ENCODE assay signal across 16 cellular contexts in genomic region chr12:15256760-15257159, GRCh38. TPM values are rescaled to one million over a fixed set of nuclear protein-coding genes. Genes with fewer than 3 reads are reported as not detected.
DNase-seq lines count a peak whose midpoint lies in the region; ATAC-seq and TF ChIP-seq lines count a peak whose summit lies in the region.
"Had no signal": no experiment of that assay in that cellular context is flagged by ENCODE, and none has a peak within 500 bp of the region (broad histone marks: within the 10 kb centered on the region; RNA-seq: fewer than 3 reads in every experiment).

No MANE protein-coding gene starts in this region.

- no peaks in the 10 kb centered on the region for H3K36me3 Mint-ChIP-seq in activated CD4-positive, alpha-beta T cell treated with anti-CD3 and anti-CD28 coated beads, Interleukin-2, amount 10 ng/mL, durations not matched to agents 7 days and 5 days (ENCODE audit: low read depth)
- H3K36me3 Mint-ChIP-seq: T-cell had no signal

- POLR2A ChIA-PET in activated CD4-positive, alpha-beta T cell treated with anti-CD3 and anti-CD28 coated beads, Interleukin-2, amount 10 ng/mL, durations not matched to agents 7 days and 5 days (lab: Charles Lee) = no interaction called here

- in situ Hi-C loops in gastrocnemius medialis (cut with MboI; ENCODE audit: low sequenced_read_pairs in 4 of 4) = loop anchor here in 2 of 4 donors (25.0 kb wide), 2 partner anchors 419 to 631 kb away; partner anchors contain the start of genes ART4 (in 1 of the 2) and STRAP (in 1 of the 2)

- no peaks in the 10 kb centered on the region for H3K27me3 ChIP-seq in gastrocnemius medialis
- peaks cover 0 to 2% (median 0%) of the 10 kb centered on the region in 3 donors for H3K27me3 ChIP-seq in stomach
- H3K27me3 ChIP-seq: BLaER1, ovary had no signal

- H3K4me1 Mint-ChIP-seq in activated CD4-positive, alpha-beta T cell treated with anti-CD3 and anti-CD28 coated beads, Interleukin-2, amount 10 ng/mL, durations not matched to agents 7 days and 5 days = no peaks in the 10 kb centered on the region
- H3K4me1 Mint-ChIP-seq: T-cell had no signal

- CTCF ChIA-PET in activated CD4-positive, alpha-beta T cell treated with anti-CD3 and anti-CD28 coated beads, Interleukin-2, amount 10 ng/mL, durations not matched to agents 7 days and 5 days (lab: Charles Lee) = no interaction called here

- H3K9me3 ChIP-seq in gastrocnemius medialis (no peaks in the 10 kb centered on the region), stomach (peaks cover 0 to 6% (median 0%) of the 10 kb centered on the region in 4 donors)
- H3K9me3 ChIP-seq: BLaER1, ovary had no signal

- peak in 1 of 2 donors; percentile 36 for TF ChIP-seq POLR2A in gastrocnemius medialis (IDR thresholded peaks at IDR 0.05)
- no peak for TF ChIP-seq POLR2A in stomach (IDR thresholded peaks at IDR 0.05)

- no peak overlapping the region for H3K4me3 ChIP-seq in gastrocnemius medialis
- no peak overlapping the region for H3K4me3 ChIP-seq in stomach
- H3K4me3 ChIP-seq: BLaER1, ovary had no signal

- H3K9me3 Mint-ChIP-seq in activated CD4-positive, alpha-beta T cell treated with anti-CD3 and anti-CD28 coated beads, Interleukin-2, amount 10 ng/mL, durations not matched to agents 7 days and 5 days = peaks cover 2% of the 10 kb centered on the region

- no peak overlapping the region for H3K27ac Mint-ChIP-seq in activated CD4-positive, alpha-beta T cell treated with anti-CD3 and anti-CD28 coated beads, Interleukin-2, amount 10 ng/mL, durations not matched to agents 7 days and 5 days
- H3K27ac Mint-ChIP-seq: T-cell had no signal

- no peaks in the 10 kb centered on the region for H3K36me3 ChIP-seq in gastrocnemius medialis
- no peaks in the 10 kb centered on the region for H3K36me3 ChIP-seq in stomach
- H3K36me3 ChIP-seq: BLaER1, ovary had no signal

- no peak overlapping the region for H3K4me3 Mint-ChIP-seq in activated CD4-positive, alpha-beta T cell treated with anti-CD3 and anti-CD28 coated beads, Interleukin-2, amount 10 ng/mL, durations not matched to agents 7 days and 5 days
- H3K4me3 Mint-ChIP-seq: T-cell had no signal

- peaks cover 44% of the 10 kb centered on the region for H3K27me3 Mint-ChIP-seq in activated CD4-positive, alpha-beta T cell treated with anti-CD3 and anti-CD28 coated beads, Interleukin-2, amount 10 ng/mL, durations not matched to agents 7 days and 5 days

- peak; percentile 86 for ATAC-seq in Right ventricle myocardium superior (ENCODE audit: poor library complexity)
- peak; percentile 98 for ATAC-seq in gastrocnemius medialis
- no peak for ATAC-seq in HG02885 (IDR thresholded peaks at IDR 0.05; ENCODE audit: poor library complexity, unreplicated experiment)
- ATAC-seq: PC-3, T-cell had no signal

- intact Hi-C loops in Right ventricle myocardium superior (cut with DNase I) = no loop called here
- intact Hi-C loops in gastrocnemius medialis (cut with DNase I; ENCODE audit: low total_unique reads) = no loop called here
- intact Hi-C loops in stomach (cut with DNase I; ENCODE audit: low total_unique reads) = no loop called here

- H3K27ac ChIP-seq in gastrocnemius medialis = peak overlapping the region; percentile 50 to 56 (median 53)
- no peak overlapping the region for H3K27ac ChIP-seq in stomach
- H3K27ac ChIP-seq: BLaER1, ovary had no signal

- H3K4me1 ChIP-seq in gastrocnemius medialis (peaks cover 14 to 19% of the 10 kb centered on the region in 2 donors), stomach (no peaks in the 10 kb centered on the region)
- H3K4me1 ChIP-seq: BLaER1 had no signal

- 47 to 71% (median 57%) methylated on average over 4 of the region's 4 CpGs for WGBS in stomach, 5 donors

- no peak for TF ChIP-seq EP300 in stomach (IDR thresholded peaks at IDR 0.05)

- TF ChIP-seq CTCF in gastrocnemius medialis (IDR thresholded peaks at IDR 0.05 in 4 of 5, conservative IDR thresholded peaks at IDR 0.05 in 1 of 5) (no peak), stomach (IDR thresholded peaks at IDR 0.05) (no peak)

- DNase-seq in GM03348 (ENCODE audit: low spot score) = peak; percentile 30
- peak; percentile 4 for DNase-seq in RPMI7951 (ENCODE audit: low read depth)
- DNase-seq in Right ventricle myocardium superior = no peak
- DNase-seq in gastrocnemius medialis = peak; percentile 36 to 54
- no peak for DNase-seq in T-helper 2 cell
- no peak for DNase-seq in stomach
- no peak for DNase-seq in activated CD4-positive, alpha-beta T cell treated with anti-CD3 and anti-CD28 coated beads, Interleukin-2, amount 10 ng/mL, durations not matched to agents 7 days and 5 days
- DNase-seq: activated T-cell treated with anti-CD3 and anti-CD28 coated beads, Interleukin-2, amount 50 U/mL, for 1 hour; effector memory CD4-positive, alpha-beta T cell; mesendoderm; NCI-H226; PC-3; T-cell had no signal

RNA-seq across cellular contexts. Expression of gene RERG, which starts 35.5 kb away (rescaled TPM):
- 0.10 TPM in 1 of 2 replicates, not detected in the other for total RNA-seq in RPMI7951 (2014; rRNA removed; shearing (Covaris generic))
- 4.1 TPM for total RNA-seq in Right ventricle myocardium superior
- 1 to 10 TPM; 4.3 to 6.5 (median 5.8) TPM for total RNA-seq in gastrocnemius medialis
- 10 to 100 TPM in 4 of 5 donors, not detected in 1; 20.3 to 48.7 (median 34.5) TPM for total RNA-seq in stomach
- polyA plus RNA-seq in stomach = 1 to 10 TPM; 3.1 to 5.2 (median 3.7) TPM
- under 1 TPM; 0.17 to 0.21 TPM for total RNA-seq in activated CD4-positive, alpha-beta T cell treated with anti-CD3 and anti-CD28 coated beads, Interleukin-2, amount 10 ng/mL, durations not matched to agents 7 days and 5 days
- total RNA-seq: PC-3 had no signal

Comparison
In these comparisons a context has a peak if more than half of its experiments do, and no peak if none do; other contexts are left out.
1. DNase-seq: peak in GM03348 (single experiment), RPMI7951 (single experiment) and gastrocnemius medialis (2 of 2); none in Right ventricle myocardium superior (single experiment), T-helper 2 cell (0 of 5), stomach (single experiment) and activated CD4-positive, alpha-beta T cell treated with anti-CD3 and anti-CD28 coated beads, Interleukin-2, amount 10 ng/mL, durations not matched to agents 7 days and 5 days (single experiment).
2. H3K27ac ChIP-seq: peak in gastrocnemius medialis (4 of 4); none in stomach (0 of 5).